Comparison of ENCODE assay signal across 19 cellular contexts in genomic region chr9:136329636-136330405, GRCh38. TPM values are rescaled to one million over a fixed set of nuclear protein-coding genes. Genes with fewer than 3 reads are reported as not detected.
A peak's percentile ranks its signal among the peaks of the same experiment; 100 is the strongest.
DNase-seq lines count a peak whose midpoint lies in the region; ATAC-seq and TF ChIP-seq lines count a peak whose summit lies in the region.
"Had no signal": no experiment of that assay in that cellular context is flagged by ENCODE, and none has a peak within 500 bp of the region (broad histone marks: within the 10 kb centered on the region; RNA-seq: fewer than 3 reads in every experiment).

No MANE protein-coding gene starts in this region.

- H3K27me3 ChIP-seq in cardiac muscle cell (no peaks in the 10 kb centered on the region), adipocyte (replicated peaks; ENCODE audit: control insufficient read depth, insufficient read depth, low read length) (no peaks in the 10 kb centered on the region), lower lobe of right lung (ENCODE audit: low read depth) (peaks cover 3% of the 10 kb centered on the region), upper lobe of right lung (no peaks in the 10 kb centered on the region)
- no peaks in the 10 kb centered on the region for H3K27me3 ChIP-seq in CD4-positive, alpha-beta T cell (ENCODE audit: control insufficient read depth, insufficient read depth, low read length)

- H3K27me3 Mint-ChIP-seq in CD4-positive, alpha-beta T cell, result no peaks in the 10 kb centered on the region
- H3K27me3 Mint-ChIP-seq in activated naive CD4-positive, alpha-beta T cell treated with anti-CD3 and anti-CD28 coated beads for 36 hours (ENCODE audit: low read depth), result no peaks in the 10 kb centered on the region
- H3K27me3 Mint-ChIP-seq: activated CD8-positive, alpha-beta T cell treated with anti-CD3 and anti-CD28 coated beads for 36 hours had no signal

- TF ChIP-seq CTCF in cardiac muscle cell (IDR thresholded peaks at IDR 0.05; ENCODE audit: low read depth, low read length) (no peak), lower lobe of right lung (IDR thresholded peaks at IDR 0.05) (no peak), upper lobe of right lung (IDR thresholded peaks at IDR 0.05) (no peak)
- no peak for TF ChIP-seq CTCF in CD4-positive, alpha-beta T cell (IDR thresholded peaks at IDR 0.05)

- no peak for DNase-seq in cardiac muscle cell (ENCODE audit: low read depth in 1 of 2, low spot score in 1 of 2)
- no peak for DNase-seq in Right ventricle myocardium superior
- no peak for DNase-seq in adipocyte (ENCODE audit: low read depth)
- DNase-seq in lower lobe of right lung, result no peak
- DNase-seq in upper lobe of right lung, result no peak
- no peak for DNase-seq in NCI-H524 (lab: John Stamatoyannopoulos, UW)
- no peak for DNase-seq in CD4-positive, alpha-beta T cell
- DNase-seq in activated naive CD4-positive, alpha-beta T cell treated with anti-CD3 and anti-CD28 coated beads for 36 hours, result no peak
- DNase-seq: activated CD8-positive, alpha-beta T cell treated with anti-CD3 and anti-CD28 coated beads for 36 hours; Calu3; erythroblast; H9; kidney glomerular epithelial cell; NCI-H1930 had no signal

- peak overlapping the region; percentile 78 for H3K27ac ChIP-seq in cardiac muscle cell
- peak overlapping the region; percentile 86 for H3K27ac ChIP-seq in lower lobe of right lung
- H3K27ac ChIP-seq in upper lobe of right lung, result peak overlapping the region; percentile 81
- no peak overlapping the region for H3K27ac ChIP-seq in CD4-positive, alpha-beta T cell (ENCODE audit: low read depth, low read length)
- H3K27ac ChIP-seq: A549 had no signal

- CTCF ChIA-PET in CD4-positive, alpha-beta T cell (lab: Charles Lee), result no interaction called here
- CTCF ChIA-PET in activated naive CD4-positive, alpha-beta T cell treated with anti-CD3 and anti-CD28 coated beads for 36 hours (lab: Charles Lee), result no interaction called here

- H3K4me1 Mint-ChIP-seq in CD4-positive, alpha-beta T cell (ENCODE audit: low read depth), result peaks cover 5% of the 10 kb centered on the region
- H3K4me1 Mint-ChIP-seq in activated naive CD4-positive, alpha-beta T cell treated with anti-CD3 and anti-CD28 coated beads for 36 hours (ENCODE audit: low read depth), result peaks cover 8% of the 10 kb centered on the region

- peak overlapping the region; percentile 81 for H3K9ac ChIP-seq in adipocyte (ENCODE audit: low read length)

- H3K4me1 ChIP-seq in cardiac muscle cell (ENCODE audit: low read depth), result peaks cover 36% of the 10 kb centered on the region
- peaks cover 17% of the 10 kb centered on the region for H3K4me1 ChIP-seq in adipocyte (ENCODE audit: control insufficient read depth, insufficient read depth, low read length)
- peaks cover 31% of the 10 kb centered on the region for H3K4me1 ChIP-seq in lower lobe of right lung
- H3K4me1 ChIP-seq in upper lobe of right lung, result peaks cover 22% of the 10 kb centered on the region

- H3K4me3 ChIP-seq in cardiac muscle cell, result no peak overlapping the region
- H3K4me3 ChIP-seq in adipocyte (ENCODE audit: low read length), result peak overlapping the region; percentile 84
- peak overlapping the region; percentile 67 for H3K4me3 ChIP-seq in lower lobe of right lung
- H3K4me3 ChIP-seq in upper lobe of right lung, result peak overlapping the region; percentile 69
- H3K4me3 ChIP-seq: A549 had no signal

- no peaks in the 10 kb centered on the region for H3K9me3 Mint-ChIP-seq in CD4-positive, alpha-beta T cell
- H3K9me3 Mint-ChIP-seq in activated naive CD4-positive, alpha-beta T cell treated with anti-CD3 and anti-CD28 coated beads for 36 hours, result no peaks in the 10 kb centered on the region
- H3K9me3 Mint-ChIP-seq: activated CD8-positive, alpha-beta T cell treated with anti-CD3 and anti-CD28 coated beads for 36 hours; H9 had no signal

- intact Hi-C loops in Right ventricle myocardium superior (cut with DNase I) (no loop called here), lower lobe of right lung (cut with DNase I) (no loop called here), upper lobe of right lung (cut with DNase I) (no loop called here)
- intact Hi-C loops in CD4-positive, alpha-beta T cell (cut with DNase I, micrococcal nuclease), result no loop called here
- intact Hi-C loops in activated naive CD4-positive, alpha-beta T cell treated with anti-CD3 and anti-CD28 coated beads for 36 hours (cut with micrococcal nuclease), result no loop called here

- no peaks in the 10 kb centered on the region for H3K36me3 ChIP-seq in cardiac muscle cell
- H3K36me3 ChIP-seq in adipocyte (ENCODE audit: control insufficient read depth, insufficient read depth, low read length, severe bottlenecking), result no peaks in the 10 kb centered on the region
- no peaks in the 10 kb centered on the region for H3K36me3 ChIP-seq in lower lobe of right lung
- no peaks in the 10 kb centered on the region for H3K36me3 ChIP-seq in upper lobe of right lung

- no peak for ATAC-seq in Right ventricle myocardium superior (ENCODE audit: poor library complexity)
- ATAC-seq in lower lobe of right lung, result no peak
- ATAC-seq in upper lobe of right lung, result no peak
- ATAC-seq in CD4-positive, alpha-beta T cell (ENCODE audit: poor library complexity), result no peak
- ATAC-seq: A549; activated CD8-positive, alpha-beta T cell treated with anti-CD3 and anti-CD28 coated beads for 36 hours had no signal

- no peak overlapping the region for H3K27ac Mint-ChIP-seq in CD4-positive, alpha-beta T cell
- H3K27ac Mint-ChIP-seq in activated naive CD4-positive, alpha-beta T cell treated with anti-CD3 and anti-CD28 coated beads for 36 hours, result no peak overlapping the region
- H3K27ac Mint-ChIP-seq: activated CD8-positive, alpha-beta T cell treated with anti-CD3 and anti-CD28 coated beads for 36 hours had no signal

- H3K9me3 ChIP-seq in cardiac muscle cell (ENCODE audit: low read depth), result no peaks in the 10 kb centered on the region
- no peaks in the 10 kb centered on the region for H3K9me3 ChIP-seq in adipocyte (ENCODE audit: control insufficient read depth, low read length)
- H3K9me3 ChIP-seq in lower lobe of right lung, result no peaks in the 10 kb centered on the region
- H3K9me3 ChIP-seq in upper lobe of right lung, result no peaks in the 10 kb centered on the region
- H3K9me3 ChIP-seq in CD4-positive, alpha-beta T cell (ENCODE audit: control insufficient read depth, low read length), result no peaks in the 10 kb centered on the region
- H3K9me3 ChIP-seq: A549 had no signal

- H3K4me3 Mint-ChIP-seq in CD4-positive, alpha-beta T cell, result no peak overlapping the region
- H3K4me3 Mint-ChIP-seq in activated naive CD4-positive, alpha-beta T cell treated with anti-CD3 and anti-CD28 coated beads for 36 hours, result no peak overlapping the region

- POLR2A ChIA-PET in CD4-positive, alpha-beta T cell (lab: Charles Lee), result no interaction called here

- H3K36me3 Mint-ChIP-seq in CD4-positive, alpha-beta T cell (ENCODE audit: low read depth), result no peaks in the 10 kb centered on the region
- H3K36me3 Mint-ChIP-seq in activated naive CD4-positive, alpha-beta T cell treated with anti-CD3 and anti-CD28 coated beads for 36 hours (ENCODE audit: low read depth), result no peaks in the 10 kb centered on the region

RNA-seq across cellular contexts. Expression of gene GPSM1, which starts 2.5 kb away (rescaled TPM):
- 88.3 and 116 TPM in 2 replicates for total RNA-seq in cardiac muscle cell
- polyA plus RNA-seq in cardiac muscle cell, result 52.2 and 58.5 TPM in 2 replicates
- 50.3 TPM for total RNA-seq in Right ventricle myocardium superior
- 19.2 TPM for total RNA-seq in lower lobe of right lung
- total RNA-seq in upper lobe of right lung, result 27.3 TPM
- total RNA-seq in CD4-positive, alpha-beta T cell, result 1 to 10 TPM; 7.7 to 8.6 TPM
- 1 to 10 TPM; 9.0 TPM for total RNA-seq in activated naive CD4-positive, alpha-beta T cell treated with anti-CD3 and anti-CD28 coated beads for 36 hours
- total RNA-seq: OCI-LY7 had no signal

RNA-seq across cellular contexts. Expression of gene CCDC187, which starts 25.9 kb away (rescaled TPM):
- 0.56 and 1.3 TPM in 2 replicates for total RNA-seq in cardiac muscle cell
- 0.13 and 0.16 TPM in 2 replicates for polyA plus RNA-seq in cardiac muscle cell
- total RNA-seq in Right ventricle myocardium superior, result not detected
- 6.6 TPM for total RNA-seq in lower lobe of right lung
- 0.09 TPM for total RNA-seq in upper lobe of right lung
- not detected for total RNA-seq in CD4-positive, alpha-beta T cell
- total RNA-seq in activated naive CD4-positive, alpha-beta T cell treated with anti-CD3 and anti-CD28 coated beads for 36 hours, result not detected
- total RNA-seq: M059J, myocyte, OCI-LY7, pulmonary artery endothelial cell had no signal

RNA-seq across cellular contexts. Expression of gene DNLZ, which starts 33.7 kb away (rescaled TPM):
- total RNA-seq in cardiac muscle cell, result 28.0 and 45.4 TPM in 2 replicates
- 31.8 and 48.2 TPM in 2 replicates for polyA plus RNA-seq in cardiac muscle cell
- total RNA-seq in Right ventricle myocardium superior, result 39.9 TPM
- 12.9 TPM for total RNA-seq in lower lobe of right lung
- 15.5 TPM for total RNA-seq in upper lobe of right lung
- total RNA-seq in CD4-positive, alpha-beta T cell, result 10 to 100 TPM; 15.4 to 17.0 TPM
- total RNA-seq in activated naive CD4-positive, alpha-beta T cell treated with anti-CD3 and anti-CD28 coated beads for 36 hours, result 10 to 100 TPM in 1 of 2 experiments, 1 to 10 TPM in 1; 9.9 to 12.0 TPM

RNA-seq across cellular contexts. Expression of gene CARD9, which starts 43.6 kb away (rescaled TPM):
- 0.46 and 2.1 TPM in 2 replicates for total RNA-seq in cardiac muscle cell
- 2.1 TPM in 2 replicates for polyA plus RNA-seq in cardiac muscle cell
- 0.78 TPM for total RNA-seq in Right ventricle myocardium superior
- 15.0 TPM for total RNA-seq in lower lobe of right lung
- 10.0 TPM for total RNA-seq in upper lobe of right lung
- total RNA-seq in CD4-positive, alpha-beta T cell, result under 1 TPM; 0.36 to 0.64 TPM
- under 1 TPM; 0.12 to 0.22 TPM for total RNA-seq in activated naive CD4-positive, alpha-beta T cell treated with anti-CD3 and anti-CD28 coated beads for 36 hours
